In the genomic region with DNA sequence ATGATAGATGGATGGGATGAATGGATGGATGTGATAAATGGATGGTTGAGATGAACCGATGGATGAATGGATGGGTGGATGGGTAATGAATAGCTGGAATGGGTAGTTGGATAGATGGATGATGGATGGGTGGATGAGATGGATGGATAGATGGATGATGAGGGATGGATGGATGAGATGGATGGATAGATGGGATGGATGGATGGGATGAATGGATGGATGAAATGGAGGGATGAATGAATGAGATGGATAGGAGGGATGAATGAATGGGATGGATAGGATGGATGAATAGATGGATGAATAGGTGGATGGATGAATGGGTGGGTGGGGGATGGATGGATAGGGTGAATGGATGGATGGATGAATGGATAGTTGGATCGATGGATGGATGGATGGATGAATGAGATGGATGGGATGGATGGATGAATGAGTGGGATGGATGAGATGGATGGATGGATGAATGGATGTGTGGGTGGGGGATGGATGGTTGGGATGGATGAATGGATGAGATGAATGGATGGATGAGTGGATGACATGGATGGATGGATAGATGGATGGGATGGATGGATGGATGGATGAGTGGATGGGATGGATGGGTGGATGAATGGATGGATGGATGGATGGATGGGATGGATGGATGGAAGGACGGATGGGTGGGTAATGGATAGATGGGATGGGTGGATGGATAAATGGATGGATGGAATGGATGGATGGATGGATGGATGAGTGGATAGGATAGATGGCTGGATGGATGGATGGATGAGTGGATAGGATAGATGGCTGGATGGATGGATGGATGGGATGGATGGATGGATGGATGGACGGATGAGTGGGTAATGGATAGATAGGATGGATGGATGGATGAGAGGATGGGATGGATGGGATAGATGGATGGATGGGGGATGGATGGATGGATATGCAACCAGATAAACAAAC, we compare ENCODE assay signal across 27 cellular contexts. TPM values are rescaled to one million over a fixed set of nuclear protein-coding genes. Genes with fewer than 3 reads are reported as not detected.
"Had no signal": no experiment of that assay in that cellular context is flagged by ENCODE, and none has a peak within 500 bp of the region (broad histone marks: within the 10 kb centered on the region; RNA-seq: fewer than 3 reads in every experiment).

No MANE protein-coding gene starts in this region.

- ATAC-seq: foreskin keratinocyte; heart left ventricle; left lung; lower lobe of right lung; naive thymus-derived CD8-positive, alpha-beta T cell; psoas muscle had no signal

- DNase-seq: activated CD4-positive, CD25-positive, alpha-beta regulatory T cell; activated naive CD4-positive, alpha-beta T cell; activated T-cell treated with anti-CD3 and anti-CD28 coated beads for 4 hours; activated T-cell treated with anti-CD3 and anti-CD28 coated beads, Interleukin-2, amount 50 U/mL, for 72 hours; central memory CD4-positive, alpha-beta T cell; foreskin keratinocyte; heart left ventricle; kidney glomerular epithelial cell; left lung; lower lobe of right lung; mesenchymal stem cell; naive thymus-derived CD8-positive, alpha-beta T cell; occipital lobe; psoas muscle; stimulated activated CD4-positive, alpha-beta T cell treated with anti-CD3 and anti-CD28 coated beads, Interleukin-15, amount 100 ng/mL, for 24 hours; stimulated activated CD4-positive, alpha-beta T cell treated with anti-CD3 and anti-CD28 coated beads, Interleukin-2, amount 100 ng/mL, for 24 hours; stomach; thyroid gland; upper lobe of left lung had no signal

- H3K4me2 ChIP-seq: neural progenitor cell, smooth muscle cell had no signal

- H3K9ac ChIP-seq: neural progenitor cell, parathyroid adenoma had no signal

- H3K27ac Mint-ChIP-seq: activated CD4-positive, alpha-beta T cell treated with anti-CD3 and anti-CD28 coated beads for 36 hours; activated naive CD4-positive, alpha-beta T cell treated with anti-CD3 and anti-CD28 coated beads, Interleukin-2, amount 50 U/mL, for 72 hours; activated T-cell treated with anti-CD3 and anti-CD28 coated beads, Interleukin-2, amount 50 U/mL, for 72 hours; naive thymus-derived CD8-positive, alpha-beta T cell; neural progenitor cell; stimulated activated naive B cell treated with anti-CD40 and anti-IgM and Interleukin-4, amounts not matched to agents 10 μg/mL and 1 μg/mL and 100 μg/mL, for 72 hours had no signal

- H3K9me3 ChIP-seq: lower lobe of right lung, psoas muscle, stomach, thyroid gland had no signal

- H3K79me2 ChIP-seq: parathyroid adenoma had no signal

- H3K27me3 ChIP-seq: breast epithelium, esophagus muscularis mucosa, heart left ventricle, left lung, neural progenitor cell, stomach, thyroid gland, upper lobe of left lung had no signal

- H2AFZ ChIP-seq: neural progenitor cell had no signal

- H3K27ac ChIP-seq: esophagus muscularis mucosa, foreskin keratinocyte, heart left ventricle, left lung, lower lobe of right lung, neural progenitor cell, parathyroid adenoma, psoas muscle, stomach, upper lobe of left lung had no signal

- H3K4me1 ChIP-seq: breast epithelium, esophagus muscularis mucosa, foreskin keratinocyte, lower lobe of right lung, neural progenitor cell, parathyroid adenoma, upper lobe of left lung had no signal

- H3K36me3 ChIP-seq: breast epithelium, esophagus muscularis mucosa, heart left ventricle, left lung, lower lobe of right lung, neural progenitor cell, stomach, thyroid gland, upper lobe of left lung had no signal

- H3K4me3 Mint-ChIP-seq: activated CD4-positive, alpha-beta T cell treated with anti-CD3 and anti-CD28 coated beads for 36 hours; activated T-cell treated with anti-CD3 and anti-CD28 coated beads, Interleukin-2, amount 50 U/mL, for 72 hours; naive thymus-derived CD8-positive, alpha-beta T cell; neural progenitor cell; stimulated activated naive B cell treated with anti-CD40 and anti-IgM and Interleukin-4, amounts not matched to agents 10 μg/mL and 1 μg/mL and 100 μg/mL, for 72 hours had no signal

- H3K4me1 Mint-ChIP-seq: activated CD4-positive, alpha-beta T cell treated with anti-CD3 and anti-CD28 coated beads for 36 hours had no signal

- H3K4me3 ChIP-seq: breast epithelium, esophagus muscularis mucosa, heart left ventricle, left lung, lower lobe of right lung, neural progenitor cell, psoas muscle, smooth muscle cell, stomach, thyroid gland, upper lobe of left lung had no signal

RNA-seq across cellular contexts. Expression of a gene that starts 51.4 kb away (rescaled TPM):
- total RNA-seq: foreskin keratinocyte; naive thymus-derived CD8-positive, alpha-beta T cell had no signal
- polyA plus RNA-seq: foreskin keratinocyte; naive thymus-derived CD8-positive, alpha-beta T cell had no signal
